ENCODE assay signal across 9 cellular contexts in the genomic region with DNA sequence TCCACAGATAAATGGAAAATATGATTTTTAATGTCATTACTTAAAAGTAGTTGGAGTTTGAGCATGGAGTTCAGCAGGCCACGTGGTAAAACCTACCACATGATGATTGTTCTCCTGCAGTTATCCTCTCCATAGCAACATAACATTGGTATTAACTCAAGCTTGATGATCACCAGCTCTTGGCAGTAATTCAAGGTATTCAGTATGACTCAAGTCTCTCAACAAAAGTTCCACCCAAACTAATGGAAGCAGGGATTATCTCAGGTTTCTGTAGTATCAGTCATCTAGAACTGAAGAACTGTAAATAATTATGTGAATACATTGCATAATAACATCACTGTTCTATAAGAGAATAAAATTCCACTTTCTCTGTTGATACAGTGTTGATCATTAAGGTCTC. TPM values are rescaled to one million over a fixed set of nuclear protein-coding genes. Genes with fewer than 3 reads are reported as not detected.
DNase-seq lines count a peak whose midpoint lies in the region; ATAC-seq and TF ChIP-seq lines count a peak whose summit lies in the region.
"Had no signal": no experiment of that assay in that cellular context is flagged by ENCODE, and none has a peak within 500 bp of the region (broad histone marks: within the 10 kb centered on the region; RNA-seq: fewer than 3 reads in every experiment).

No MANE protein-coding gene starts in this region.

- intact Hi-C loops in PC-9 (cut with micrococcal nuclease; ENCODE audit: unreplicated experiment) = loop anchor here (1.0 to 5.0 kb wide), 6 partner anchors 144 to 1336 kb away; no protein-coding TSS in a partner anchor

- 0 out of 2 replicates have a peak overlapping the region, but pooled peaks have one; percentile 19 for H2AFZ ChIP-seq in PC-9

- H3K4me3 ChIP-seq in PC-9 = no peak overlapping the region
- H3K4me3 ChIP-seq in skeletal muscle satellite cell (ENCODE audit: low read length) = no peak overlapping the region

- peaks cover 5% of the 10 kb centered on the region; the same call in 1 of the 2 replicates for H3F3A ChIP-seq in PC-9 (ENCODE audit: insufficient read depth, low read depth)

- no peak overlapping the region for H3K4me3 Mint-ChIP-seq in activated T-cell treated with anti-CD3 and anti-CD28 coated beads, Interleukin-2, amount 50 U/mL, for 24 hours
- H3K4me3 Mint-ChIP-seq in activated CD4-positive, alpha-beta T cell treated with anti-CD3 and anti-CD28 coated beads, Interleukin-2, amount 10 ng/mL, durations not matched to agents 7 days and 5 days = no peak overlapping the region

- no peaks in the 10 kb centered on the region for H4K20me1 ChIP-seq in PC-9 (ENCODE audit: insufficient read depth)

- H3K27me3 ChIP-seq in PC-9 (ENCODE audit: insufficient read depth, low read depth) (no peaks in the 10 kb centered on the region), skeletal muscle satellite cell (ENCODE audit: control insufficient read depth, insufficient read depth, low read length) (no peaks in the 10 kb centered on the region)

- H3K27me3 Mint-ChIP-seq in activated T-cell treated with anti-CD3 and anti-CD28 coated beads, Interleukin-2, amount 50 U/mL, for 24 hours = no peaks in the 10 kb centered on the region
- no peaks in the 10 kb centered on the region for H3K27me3 Mint-ChIP-seq in activated CD4-positive, alpha-beta T cell treated with anti-CD3 and anti-CD28 coated beads, Interleukin-2, amount 10 ng/mL, durations not matched to agents 7 days and 5 days

- no TSS peak for BruUV-seq in PC-9 (replicated peaks; lab: Mats Ljungman, UMichigan)

- peaks cover 6% of the 10 kb centered on the region for H3K4me1 Mint-ChIP-seq in activated T-cell treated with anti-CD3 and anti-CD28 coated beads, Interleukin-2, amount 50 U/mL, for 24 hours (ENCODE audit: low read depth)
- peaks cover 5% of the 10 kb centered on the region for H3K4me1 Mint-ChIP-seq in activated CD4-positive, alpha-beta T cell treated with anti-CD3 and anti-CD28 coated beads, Interleukin-2, amount 10 ng/mL, durations not matched to agents 7 days and 5 days

- POLR2A ChIA-PET in PC-9 (lab: Charles Lee; ENCODE audit: unreplicated experiment) = interaction anchor here (0.5 to 0.7 kb wide), 3 partner anchors 44 to 620 kb away, joined by 4 to 6 read pairs (median 4); no protein-coding TSS in a partner anchor
- POLR2A ChIA-PET in activated CD4-positive, alpha-beta T cell treated with anti-CD3 and anti-CD28 coated beads, Interleukin-2, amount 10 ng/mL, durations not matched to agents 7 days and 5 days (lab: Charles Lee) = no interaction called here

- TF ChIP-seq CTCF in PC-9 (conservative IDR thresholded peaks at IDR 0.05) = no peak

- H3K79me2 ChIP-seq in PC-9 (ENCODE audit: low read depth) = no peaks in the 10 kb centered on the region

- H3K36me3 ChIP-seq in PC-9 (ENCODE audit: low read depth) (no peaks in the 10 kb centered on the region), skeletal muscle satellite cell (ENCODE audit: insufficient read depth, low read length) (no peaks in the 10 kb centered on the region)

- CTCF ChIA-PET in PC-9 (lab: Charles Lee) = no interaction called here
- CTCF ChIA-PET in activated CD4-positive, alpha-beta T cell treated with anti-CD3 and anti-CD28 coated beads, Interleukin-2, amount 10 ng/mL, durations not matched to agents 7 days and 5 days (lab: Charles Lee) = no interaction called here

- no peaks in the 10 kb centered on the region for H3K9me3 Mint-ChIP-seq in activated T-cell treated with anti-CD3 and anti-CD28 coated beads, Interleukin-2, amount 50 U/mL, for 24 hours
- H3K9me3 Mint-ChIP-seq in activated CD4-positive, alpha-beta T cell treated with anti-CD3 and anti-CD28 coated beads, Interleukin-2, amount 10 ng/mL, durations not matched to agents 7 days and 5 days = no peaks in the 10 kb centered on the region

- H3K9ac ChIP-seq in skeletal muscle satellite cell (ENCODE audit: low read depth, low read length) = peak overlapping the region; percentile 13

- H3K27ac ChIP-seq in PC-9 = peak overlapping the region; percentile 68

- peaks cover 16% of the 10 kb centered on the region for H3K4me1 ChIP-seq in PC-9 (replicated peaks; ENCODE audit: insufficient read depth)
- peaks cover 27% of the 10 kb centered on the region for H3K4me1 ChIP-seq in skeletal muscle satellite cell (ENCODE audit: control insufficient read depth, insufficient read depth, low read length)

- no peak overlapping the region for H3K27ac Mint-ChIP-seq in activated T-cell treated with anti-CD3 and anti-CD28 coated beads, Interleukin-2, amount 50 U/mL, for 24 hours
- no peak overlapping the region for H3K27ac Mint-ChIP-seq in activated CD4-positive, alpha-beta T cell treated with anti-CD3 and anti-CD28 coated beads, Interleukin-2, amount 10 ng/mL, durations not matched to agents 7 days and 5 days

- H3K9me3 ChIP-seq in PC-9 (ENCODE audit: insufficient read depth, low read depth) = peaks cover 11% of the 10 kb centered on the region; the same call in 1 of the 2 replicates
- no peaks in the 10 kb centered on the region for H3K9me3 ChIP-seq in skeletal muscle satellite cell (replicated peaks; ENCODE audit: low read length)

- ATAC-seq in HG03342 (IDR thresholded peaks at IDR 0.05; ENCODE audit: unreplicated experiment) = no peak

- peak; percentile 53 for DNase-seq in H4 (ENCODE audit: low spot score)
- DNase-seq in PC-9 = peak; percentile 28 to 98
- peak; percentile 98 for DNase-seq in fibroblast of the conjunctiva (ENCODE audit: low read depth)
- DNase-seq in activated T-cell treated with anti-CD3 and anti-CD28 coated beads, Interleukin-2, amount 50 U/mL, for 24 hours = no peak
- no peak for DNase-seq in central memory CD4-positive, alpha-beta T cell
- no peak for DNase-seq in activated CD4-positive, alpha-beta T cell treated with anti-CD3 and anti-CD28 coated beads, Interleukin-2, amount 10 ng/mL, durations not matched to agents 7 days and 5 days
- DNase-seq: activated T-cell treated with anti-CD3 and anti-CD28 coated beads, Interleukin-2, amount 50 U/mL, for 48 hours had no signal

- no peaks in the 10 kb centered on the region for H3K36me3 Mint-ChIP-seq in activated T-cell treated with anti-CD3 and anti-CD28 coated beads, Interleukin-2, amount 50 U/mL, for 24 hours (ENCODE audit: low read depth)
- H3K36me3 Mint-ChIP-seq in activated CD4-positive, alpha-beta T cell treated with anti-CD3 and anti-CD28 coated beads, Interleukin-2, amount 10 ng/mL, durations not matched to agents 7 days and 5 days (ENCODE audit: low read depth) = no peaks in the 10 kb centered on the region

- H3K4me2 ChIP-seq in PC-9 = peak overlapping the region; percentile 6; the same call in 1 of the 2 replicates
- H3K4me2 ChIP-seq in skeletal muscle satellite cell (ENCODE audit: low read length) = peak overlapping the region; percentile 25

- no peaks in the 10 kb centered on the region for H3K9me2 ChIP-seq in PC-9 (ENCODE audit: insufficient read depth)

RNA-seq across cellular contexts. Expression of gene DAOA, which starts 22.9 kb away (rescaled TPM):
- total RNA-seq in H4 (2014; rRNA removed; shearing (Covaris generic)) = not detected in 2 replicates
- total RNA-seq in PC-9 (2021) = not detected in 2 replicates
- not detected in 2 replicates for total RNA-seq in skeletal muscle satellite cell (2012; rRNA removed)
- total RNA-seq in activated CD4-positive, alpha-beta T cell treated with anti-CD3 and anti-CD28 coated beads, Interleukin-2, amount 10 ng/mL, durations not matched to agents 7 days and 5 days = not detected

Comparison
In these comparisons a context has a peak if more than half of its experiments do, and no peak if none do; other contexts are left out.
1. DNase-seq: peak in H4 (single experiment), PC-9 (2 of 2) and fibroblast of the conjunctiva (single experiment); none in activated T-cell treated with anti-CD3 and anti-CD28 coated beads, Interleukin-2, amount 50 U/mL, for 24 hours (single experiment), central memory CD4-positive, alpha-beta T cell (single experiment) and activated CD4-positive, alpha-beta T cell treated with anti-CD3 and anti-CD28 coated beads, Interleukin-2, amount 10 ng/mL, durations not matched to agents 7 days and 5 days (single experiment).